Comparison of ENCODE assay signal across 1 cellular context in genomic region chr15:55318588-55319494, GRCh38.
TF ChIP-seq lines count a peak whose summit lies in the region.

Gene PIGB, plus strand, starts transcription at chr15:55319222. Its CDS starts 29 bp downstream, at chr15:55319251.
Gene PIGBOS1, minus strand, starts transcription at chr15:55319123. Its CDS starts 1,331 bp downstream, at chr15:55317792.

TF ChIP-seq in K562, 482 proteins besides CTCF, POLR2A, EP300 and RAD21 (continued from another document and continues in another):
- peak; percentile 85 for TF ChIP-seq MYC (IDR thresholded peaks at IDR 0.05; ENCODE audit: low read depth, low read length)
- TF ChIP-seq MYC (CRISPR knock-in tag; IDR thresholded peaks at IDR 0.05; ENCODE audit: borderline replicate concordance, low read depth) = no peak
- TF ChIP-seq SRSF1 (IDR thresholded peaks at IDR 0.05; ENCODE audit: low read depth, low read length) = no peak
- TF ChIP-seq ZFP1 (CRISPR knock-in tag; IDR thresholded peaks at IDR 0.05) = no peak
- TF ChIP-seq CHD2 (IDR thresholded peaks at IDR 0.05; ENCODE audit: low read depth, low read length) = peak; percentile 25; the same call in 1 of the 2 replicates
- peak; percentile 82 for TF ChIP-seq GABPB1 (CRISPR knock-in tag; IDR thresholded peaks at IDR 0.05)
- TF ChIP-seq TCF7 (IDR thresholded peaks at IDR 0.05; ENCODE audit: borderline replicate concordance) = no peak
- TF ChIP-seq ZNF696 (CRISPR knock-in tag; conservative IDR thresholded peaks at IDR 0.05) = no peak
- TF ChIP-seq HMGN3 (IDR thresholded peaks at IDR 0.05; ENCODE audit: borderline replicate concordance, extremely low read depth, insufficient read length, low read depth, low read length) = peak; percentile 24
- no peak for TF ChIP-seq LEF1 (IDR thresholded peaks at IDR 0.05)
- no peak for TF ChIP-seq KLF6 (CRISPR knock-in tag; IDR thresholded peaks at IDR 0.05; ENCODE audit: borderline replicate concordance)
- no peak for TF ChIP-seq USF2 (CRISPR knock-in tag; IDR thresholded peaks at IDR 0.05)
- TF ChIP-seq ZNF75A (CRISPR knock-in tag; IDR thresholded peaks at IDR 0.05) = no peak
- TF ChIP-seq RBM39 (optimal IDR thresholded peaks at IDR 0.05; ENCODE audit: low read depth, low read length) = no peak
- TF ChIP-seq POLR2G (IDR thresholded peaks at IDR 0.05; ENCODE audit: low read depth, low read length) = peak; percentile 95
- no peak for TF ChIP-seq ZNF124 (CRISPR knock-in tag; IDR thresholded peaks at IDR 0.05)
- TF ChIP-seq SMAD3 (CRISPR knock-in tag; conservative IDR thresholded peaks at IDR 0.05) = no peak; the same call in 1 of the 2 replicates
- no peak for TF ChIP-seq ZBTB1 (CRISPR knock-in tag; IDR thresholded peaks at IDR 0.05; ENCODE audit: borderline replicate concordance, low read depth)
- TF ChIP-seq PCBP2 (IDR thresholded peaks at IDR 0.05; ENCODE audit: low read depth, low read length, poor library complexity, severe bottlenecking) = no peak
- peak; percentile 85 for TF ChIP-seq GABPA (tag; conservative IDR thresholded peaks at IDR 0.05; ENCODE audit: low read depth)
- TF ChIP-seq CREB1 (IDR thresholded peaks at IDR 0.05) = peak; percentile 56; the same call in 1 of the 2 replicates
- TF ChIP-seq CREB1 (CRISPR knock-in tag; IDR thresholded peaks at IDR 0.05) = peak; percentile 42; the same call in 1 of the 2 replicates
- TF ChIP-seq ZNF644 (tag; IDR thresholded peaks at IDR 0.05; ENCODE audit: low read depth) = peak; percentile 81
- peak; percentile 97 for TF ChIP-seq ELF2 (CRISPR knock-in tag; IDR thresholded peaks at IDR 0.05)
- TF ChIP-seq NR2C2 (CRISPR knock-in tag; IDR thresholded peaks at IDR 0.05) = no peak
- peak; percentile 58; the same call in 1 of the 2 replicates for TF ChIP-seq NR2C2 (tag; IDR thresholded peaks at IDR 0.05)
- 0 out of 2 replicates have a peak, but pooled peaks have one; percentile 44 for TF ChIP-seq ATF4 (CRISPR knock-in tag; IDR thresholded peaks at IDR 0.05)
- TF ChIP-seq SREBF1 (IDR thresholded peaks at IDR 0.05; ENCODE audit: borderline replicate concordance, low read depth, low read length) = 0 out of 2 replicates have a peak, but pooled peaks have one; percentile 37
- no peak; the same call in 1 of the 2 replicates for TF ChIP-seq TCF3 (CRISPR knock-in tag; IDR thresholded peaks at IDR 0.05)
- no peak; the same call in 1 of the 2 replicates for TF ChIP-seq CHAMP1 (IDR thresholded peaks at IDR 0.05)
- TF ChIP-seq BRD9 (IDR thresholded peaks at IDR 0.05; ENCODE audit: low read depth, partially characterized antibody) = peak; percentile 85
- TF ChIP-seq ZNF407 (IDR thresholded peaks at IDR 0.05; ENCODE audit: low read depth) = peak; percentile 97
- peak; percentile 61; the same call in 1 of the 2 replicates for TF ChIP-seq ZKSCAN8 (CRISPR knock-in tag; IDR thresholded peaks at IDR 0.05)
- TF ChIP-seq MYNN (IDR thresholded peaks at IDR 0.05) = no peak; the same call in 1 of the 2 replicates
- TF ChIP-seq MYNN (CRISPR knock-in tag; IDR thresholded peaks at IDR 0.05) = no peak
- TF ChIP-seq E2F3 (CRISPR knock-in tag; IDR thresholded peaks at IDR 0.05) = no peak
- TF ChIP-seq E2F1 (CRISPR knock-in tag; IDR thresholded peaks at IDR 0.05) = 0 out of 2 replicates have a peak, but pooled peaks have one; percentile 56
- no peak for TF ChIP-seq GTF2A2 (tag; IDR thresholded peaks at IDR 0.05)
- TF ChIP-seq MTA1 (IDR thresholded peaks at IDR 0.05; ENCODE audit: borderline replicate concordance) = peak; percentile 66; the same call in 1 of the 2 replicates
- TF ChIP-seq KLF16 (IDR thresholded peaks at IDR 0.05) = peak; percentile 89
- peak; percentile 29; the same call in 1 of the 2 replicates for TF ChIP-seq ZNF316 (IDR thresholded peaks at IDR 0.05)
- TF ChIP-seq ETS1 (conservative IDR thresholded peaks at IDR 0.05; ENCODE audit: control insufficient read depth, low read depth, low read length) = 0 out of 2 replicates have a peak, but pooled peaks have one; percentile 25
- TF ChIP-seq THRA (IDR thresholded peaks at IDR 0.05) = no peak
- TF ChIP-seq ZFP91 (CRISPR knock-in tag; IDR thresholded peaks at IDR 0.05) = 0 out of 2 replicates have a peak, but pooled peaks have one; percentile 28
- TF ChIP-seq KDM5B (IDR thresholded peaks at IDR 0.05; ENCODE audit: insufficient replicate concordance, low read depth, low read length) = peak; percentile 80
- peak; percentile 46 for TF ChIP-seq JUND (IDR thresholded peaks at IDR 0.05; ENCODE audit: borderline replicate concordance, low read depth, low read length)
- no peak; the same call in 1 of the 3 replicates for TF ChIP-seq JUND (tag; IDR thresholded peaks at IDR 0.05; ENCODE audit: borderline replicate concordance, low read depth, low read length)
- peak; percentile 99 for TF ChIP-seq MTA3 (IDR thresholded peaks at IDR 0.05; ENCODE audit: borderline replicate concordance)
- TF ChIP-seq SNRNP70 (optimal IDR thresholded peaks at IDR 0.05; ENCODE audit: low read depth, low read length) = no peak
